In genomic region chr7:135285547-135285946, GRCh38 we compare ENCODE assay signal across 33 cellular contexts. TPM values are rescaled to one million over a fixed set of nuclear protein-coding genes. Genes with fewer than 3 reads are reported as not detected.
"Had no signal": no experiment of that assay in that cellular context is flagged by ENCODE, and none has a peak within 500 bp of the region (broad histone marks: within the 10 kb centered on the region; RNA-seq: fewer than 3 reads in every experiment).

No MANE protein-coding gene starts in this region.

- H3K4me3 ChIP-seq: ascending aorta, breast epithelium, coronary artery, dorsolateral prefrontal cortex, esophagus squamous epithelium, gastroesophageal sphincter, heart right ventricle had no signal

- H3K4me1 ChIP-seq: ascending aorta had no signal

- ATAC-seq: activated CD4-positive, alpha-beta T cell treated with anti-CD3 and anti-CD28 coated beads for 36 hours; activated CD8-positive, alpha-beta memory T cell treated with anti-CD3 and anti-CD28 coated beads, Interleukin-2, amount 10 ng/mL, durations not matched to agents 7 days and 5 days; activated CD8-positive, alpha-beta T cell treated with anti-CD3 and anti-CD28 coated beads, Interleukin-2, amount 10 ng/mL, durations not matched to agents 7 days and 5 days; activated naive CD4-positive, alpha-beta T cell treated with anti-CD3 and anti-CD28 coated beads, Interleukin-2, amount 50 U/mL, for 72 hours; activated T-cell treated with anti-CD3 and anti-CD28 coated beads, Interleukin-2, amount 50 U/mL, for 72 hours; gastroesophageal sphincter; heart right ventricle had no signal

- H3K9me3 ChIP-seq: ascending aorta, breast epithelium, esophagus squamous epithelium, gastroesophageal sphincter, heart right ventricle had no signal

- H3K36me3 ChIP-seq: ascending aorta, breast epithelium, esophagus squamous epithelium, gastroesophageal sphincter, heart right ventricle had no signal

- H3K27me3 ChIP-seq: ascending aorta, breast epithelium, dorsolateral prefrontal cortex, esophagus squamous epithelium, gastroesophageal sphincter had no signal

- H3K27ac ChIP-seq: ascending aorta, breast epithelium, coronary artery, dorsolateral prefrontal cortex, esophagus squamous epithelium, gastroesophageal sphincter, heart right ventricle had no signal

- DNase-seq: activated CD4-positive, alpha-beta memory T cell treated with anti-CD3 and anti-CD28 coated beads for 36 hours; activated CD4-positive, alpha-beta T cell treated with anti-CD3 and anti-CD28 coated beads for 36 hours; activated CD4-positive, alpha-beta T cell treated with anti-CD3 and anti-CD28 coated beads, Interleukin-2, amount 10 ng/mL, durations not matched to agents 24 days and 14 days; activated CD4-positive, CD25-positive, alpha-beta regulatory T cell; activated CD4-positive, CD25-positive, alpha-beta regulatory T cell treated with anti-CD3 and anti-CD28 coated beads, Interleukin-2, amount 50 U/mL, for 72 hours; activated CD8-positive, alpha-beta memory T cell treated with anti-CD3 and anti-CD28 coated beads, Interleukin-2, amount 10 ng/mL, durations not matched to agents 7 days and 5 days; activated CD8-positive, alpha-beta memory T cell treated with anti-CD3 and anti-CD28 coated beads, Interleukin-2, amount 50 U/mL, for 4 hours; activated CD8-positive, alpha-beta T cell treated with anti-CD3 and anti-CD28 coated beads, Interleukin-2, amount 10 ng/mL, durations not matched to agents 7 days and 5 days; activated gamma-delta T cell; activated naive CD4-positive, alpha-beta T cell; activated naive CD4-positive, alpha-beta T cell treated with anti-CD3 and anti-CD28 coated beads, Interleukin-2, amount 10 ng/mL, durations not matched to agents 7 days and 5 days; activated naive CD8-positive, alpha-beta T cell treated with anti-CD3 and anti-CD28 coated beads, Interleukin-2, amount 10 ng/mL, durations not matched to agents 7 days and 5 days; activated T-cell treated with anti-CD3 and anti-CD28 coated beads, Interleukin-2, amount 50 U/mL, for 24 hours; activated T-cell treated with anti-CD3 and anti-CD28 coated beads, Interleukin-2, amount 50 U/mL, for 72 hours; dorsolateral prefrontal cortex; effector memory CD4-positive, alpha-beta T cell; endodermal cell; esophagus squamous epithelium; foreskin melanocyte; heart right ventricle; T-helper 2 cell had no signal

RNA-seq across cellular contexts. Expression of gene STRA8, which starts 51.9 kb away (rescaled TPM):
- total RNA-seq: activated CD4-positive, alpha-beta memory T cell treated with anti-CD3 and anti-CD28 coated beads for 36 hours; activated CD4-positive, alpha-beta T cell treated with anti-CD3 and anti-CD28 coated beads for 36 hours; activated CD4-positive, alpha-beta T cell treated with anti-CD3 and anti-CD28 coated beads, Interleukin-2, amount 10 ng/mL, durations not matched to agents 24 days and 14 days; activated CD8-positive, alpha-beta memory T cell treated with anti-CD3 and anti-CD28 coated beads for 36 hours; activated CD8-positive, alpha-beta memory T cell treated with anti-CD3 and anti-CD28 coated beads, Interleukin-2, amount 10 ng/mL, durations not matched to agents 7 days and 5 days; activated CD8-positive, alpha-beta T cell treated with anti-CD3 and anti-CD28 coated beads, Interleukin-2, amount 10 ng/mL, durations not matched to agents 7 days and 5 days; activated naive CD4-positive, alpha-beta T cell treated with anti-CD3 and anti-CD28 coated beads, Interleukin-2, amount 50 U/mL, for 72 hours; activated naive CD8-positive, alpha-beta T cell treated with anti-CD3 and anti-CD28 coated beads, Interleukin-2, amount 10 ng/mL, durations not matched to agents 7 days and 5 days; activated T-cell treated with anti-CD3 and anti-CD28 coated beads, Interleukin-2, amount 50 U/mL, for 72 hours; ascending aorta; breast epithelium; cardiac septum; cerebellum; endodermal cell; esophagus squamous epithelium; fibroblast of lung; fibroblast of villous mesenchyme; gastroesophageal sphincter; glomerular endothelial cell; heart right ventricle; T-helper 1 cell treated with Interleukin-12 subunit alpha and Interleukin-12 subunit beta and Interleukin-4 antibody, amounts not matched to agents 30 ng/mL and 1 ng/mL, for 36 hours had no signal
